In the genomic region with DNA sequence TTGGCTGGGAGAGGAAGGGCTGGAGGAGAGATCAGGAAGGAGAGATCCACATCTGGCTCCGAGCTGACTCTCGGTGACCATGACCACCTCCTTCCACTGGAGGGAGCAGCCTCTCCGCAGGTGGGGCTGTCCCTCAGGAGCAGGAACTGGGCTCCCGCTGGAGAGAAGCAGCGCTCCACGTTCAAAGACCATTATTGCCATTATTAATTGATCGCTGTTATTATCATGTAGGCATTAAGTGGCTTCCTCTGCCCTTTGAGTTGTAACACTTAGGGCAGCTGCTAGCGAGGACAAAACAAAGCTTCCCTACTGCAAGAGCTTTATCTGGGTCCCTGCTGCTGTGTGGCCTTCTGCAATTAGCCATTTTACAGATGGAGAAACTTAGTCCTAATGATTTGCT, we compare ENCODE assay signal across 1 cellular context.
TF ChIP-seq lines count a peak whose summit lies in the region.

No MANE protein-coding gene starts in this region.

TF ChIP-seq in HepG2, 621 proteins besides CTCF, POLR2A, EP300 and RAD21 (continued from another document):
- TF ChIP-seq ZHX2 (IDR thresholded peaks at IDR 0.05; ENCODE audit: low read depth) (no peak), ZHX2 (CRISPR knock-in tag; IDR thresholded peaks at IDR 0.05; ENCODE audit: borderline replicate concordance) (no peak)
